In the genomic region with DNA sequence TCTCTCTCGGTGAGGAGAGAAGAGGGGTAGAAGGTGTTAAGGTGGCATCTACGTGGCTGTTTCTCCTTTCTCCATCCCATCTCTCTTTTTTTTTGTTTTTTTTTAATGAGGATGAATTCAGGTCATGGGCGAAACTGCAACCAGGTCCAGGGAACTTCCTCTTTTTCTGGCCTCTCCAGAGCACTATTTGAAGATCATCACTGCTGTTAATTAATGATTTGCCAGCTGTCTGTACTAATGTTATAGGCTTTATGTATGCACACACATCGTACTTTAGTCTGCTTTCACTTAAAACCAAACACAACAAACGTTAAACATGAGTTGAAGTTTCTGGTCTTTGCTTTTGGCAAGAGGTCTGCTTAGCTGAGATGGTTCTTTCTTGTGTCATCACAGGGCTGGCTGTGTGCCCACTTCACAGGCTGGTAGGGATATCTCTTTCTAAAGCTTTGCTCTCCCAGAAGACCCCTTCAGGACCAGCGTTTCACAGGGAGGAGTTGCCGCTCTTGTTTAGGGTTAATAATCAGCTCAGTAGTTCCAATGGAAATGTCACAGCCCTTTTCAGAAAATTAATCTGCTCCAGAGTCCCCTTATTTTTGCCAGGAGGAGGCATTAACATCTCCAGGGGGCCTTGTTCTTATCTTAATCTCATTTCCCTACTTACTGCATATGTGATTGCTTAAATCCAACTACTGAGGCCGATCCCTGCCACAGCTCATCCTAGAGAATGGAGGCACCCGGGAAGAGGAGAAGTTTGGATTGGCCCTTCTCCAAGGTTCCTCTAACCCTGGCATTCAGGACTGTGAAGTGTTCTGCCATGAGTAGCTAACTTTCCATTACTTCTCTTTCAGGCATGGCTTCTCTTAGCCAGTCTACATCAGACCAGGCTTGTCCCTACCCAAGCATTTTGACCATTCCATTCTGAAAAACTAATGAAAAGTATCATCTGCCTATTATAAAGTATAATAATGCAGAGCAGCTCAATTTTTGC, we compare ENCODE assay signal across 20 cellular contexts.
DNase-seq lines count a peak whose midpoint lies in the region; ATAC-seq, FAIRE-seq and TF ChIP-seq lines count a peak whose summit lies in the region.
"Had no signal": no experiment of that assay in that cellular context is flagged by ENCODE, and none has a peak within 500 bp of the region (broad histone marks: within the 10 kb centered on the region; RNA-seq: fewer than 3 reads in every experiment).

No MANE protein-coding gene starts in this region.

- H3K36me3 Mint-ChIP-seq in Caco-2 (ENCODE audit: insufficient read depth, unreplicated experiment) (no peaks in the 10 kb centered on the region), endothelial cell (ENCODE audit: low read depth, unreplicated experiment) (no peaks in the 10 kb centered on the region)
- H3K36me3 Mint-ChIP-seq: natural killer cell had no signal

- peak; percentile 70 for DNase-seq in A673 (ENCODE audit: low spot score)
- DNase-seq in NCI-H446 (lab: John Stamatoyannopoulos, UW) = peak; percentile 62 to 81
- no peak for DNase-seq in nucleus accumbens (lab: John Stamatoyannopoulos, UW)
- no peak for DNase-seq in Caco-2
- no peak for DNase-seq in endothelial cell (ENCODE audit: low spot score)
- DNase-seq in RCC 7860 (ENCODE audit: low spot score) = no peak
- DNase-seq: activated CD4-positive, alpha-beta T cell treated with anti-CD3 and anti-CD28 coated beads, Interleukin-2, amount 10 ng/mL, durations not matched to agents 24 days and 14 days; activated T-cell treated with anti-CD3 and anti-CD28 coated beads, Interleukin-2, amount 50 U/mL, for 48 hours; adrenal gland; COR-L47; hippocampal formation; natural killer cell; NCI-H1105; NCI-H2227 treated with DMSO at 0.1 percent for 48 hours; T-helper 2 cell had no signal

- H3K9me3 ChIP-seq in A673 (ENCODE audit: low read depth, low read length, poor library complexity, severe bottlenecking) = no peaks in the 10 kb centered on the region
- H3K9me3 ChIP-seq in Caco-2 = no peaks in the 10 kb centered on the region
- H3K9me3 ChIP-seq: adrenal gland, thoracic aorta had no signal

- BruUV-seq in A673 (replicated peaks; lab: Mats Ljungman, UMichigan) (no TSS peak), Caco-2 (replicated peaks; lab: Mats Ljungman, UMichigan) (no TSS peak)

- intact Hi-C loops in A673 (cut with micrococcal nuclease; ENCODE audit: unreplicated experiment) = loop anchor here (5.0 kb wide), 1 partner anchor 789 kb away; no protein-coding TSS in a partner anchor
- intact Hi-C loops in Caco-2 (cut with micrococcal nuclease; ENCODE audit: unreplicated experiment) = no loop called here

- CTCF ChIA-PET in A673 (lab: Charles Lee) (no interaction called here), Caco-2 (lab: Charles Lee) (interaction anchor here (0.6 kb wide), 1 partner anchor 319 kb away, joined by 4 read pairs; no protein-coding TSS in a partner anchor)

- no peak overlapping the region for H3K4me3 ChIP-seq in A673 (ENCODE audit: low read depth, low read length, poor library complexity, severe bottlenecking)
- H3K4me3 ChIP-seq in Caco-2 (ENCODE audit: low read depth, low read length) = no peak overlapping the region
- H3K4me3 ChIP-seq: adrenal gland, thoracic aorta had no signal

- H3K4me1 Mint-ChIP-seq in Caco-2 (ENCODE audit: low read depth, unreplicated experiment) = no peaks in the 10 kb centered on the region
- H3K4me1 Mint-ChIP-seq in endothelial cell (ENCODE audit: unreplicated experiment) = no peaks in the 10 kb centered on the region
- H3K4me1 Mint-ChIP-seq: activated CD4-positive, alpha-beta T cell treated with anti-CD3 and anti-CD28 coated beads, Interleukin-2, amount 10 ng/mL, durations not matched to agents 24 days and 14 days; natural killer cell had no signal

- H3K4me3 Mint-ChIP-seq in Caco-2 (ENCODE audit: unreplicated experiment) (no peak overlapping the region), endothelial cell (ENCODE audit: unreplicated experiment) (no peak overlapping the region)
- H3K4me3 Mint-ChIP-seq: activated CD4-positive, alpha-beta T cell treated with anti-CD3 and anti-CD28 coated beads, Interleukin-2, amount 10 ng/mL, durations not matched to agents 24 days and 14 days; natural killer cell had no signal

- peaks cover 13% of the 10 kb centered on the region for H3K4me1 ChIP-seq in A673 (ENCODE audit: insufficient read depth, low read length, poor library complexity, severe bottlenecking)
- H3K4me1 ChIP-seq in Caco-2 = no peaks in the 10 kb centered on the region
- H3K4me1 ChIP-seq: adrenal gland had no signal

- H3K27ac ChIP-seq in A673 (ENCODE audit: low read depth, low read length, poor library complexity, severe bottlenecking) = no peak overlapping the region
- H3K27ac ChIP-seq: adrenal gland, thoracic aorta had no signal

- H3K27me3 Mint-ChIP-seq in Caco-2 (ENCODE audit: insufficient read depth, unreplicated experiment) (peaks cover 28% of the 10 kb centered on the region), endothelial cell (ENCODE audit: unreplicated experiment) (peaks cover 4% of the 10 kb centered on the region)

- POLR2A ChIA-PET in A673 (lab: Charles Lee; ENCODE audit: low non-redundant PET) = no interaction called here
- POLR2A ChIA-PET in Caco-2 (lab: Charles Lee) = no interaction called here

- H3K9me3 Mint-ChIP-seq in Caco-2 (ENCODE audit: unreplicated experiment) (no peaks in the 10 kb centered on the region), endothelial cell (ENCODE audit: unreplicated experiment) (no peaks in the 10 kb centered on the region)
- H3K9me3 Mint-ChIP-seq: activated CD4-positive, alpha-beta T cell treated with anti-CD3 and anti-CD28 coated beads, Interleukin-2, amount 10 ng/mL, durations not matched to agents 24 days and 14 days; natural killer cell had no signal

- H3K36me3 ChIP-seq in A673 (ENCODE audit: insufficient read depth, low read length, poor library complexity, severe bottlenecking) (no peaks in the 10 kb centered on the region), Caco-2 (ENCODE audit: control insufficient read depth, insufficient read depth, low read length) (no peaks in the 10 kb centered on the region)
- H3K36me3 ChIP-seq: adrenal gland, thoracic aorta had no signal

- no peak for TF ChIP-seq CTCF in A673 (conservative IDR thresholded peaks at IDR 0.05; ENCODE audit: low read depth, low read length)
- no peak for TF ChIP-seq CTCF in Caco-2 (IDR thresholded peaks at IDR 0.05; ENCODE audit: insufficient read depth in 1 of 2, low read depth in 1 of 2, low read length in 1 of 2, severe bottlenecking in 1 of 2, unreplicated experiment in 1 of 2)
- TF ChIP-seq CTCF in endothelial cell (IDR thresholded peaks at IDR 0.05; ENCODE audit: unreplicated experiment) = no peak

- H3K27ac Mint-ChIP-seq in Caco-2 (ENCODE audit: unreplicated experiment) = no peak overlapping the region
- no peak overlapping the region for H3K27ac Mint-ChIP-seq in endothelial cell (ENCODE audit: unreplicated experiment)
- H3K27ac Mint-ChIP-seq: activated CD4-positive, alpha-beta T cell treated with anti-CD3 and anti-CD28 coated beads, Interleukin-2, amount 10 ng/mL, durations not matched to agents 24 days and 14 days; natural killer cell had no signal

- FAIRE-seq in RCC 7860 (lab: Jason Lieb, UNC) = no peak
- FAIRE-seq: colon had no signal

- ATAC-seq in GM19324 (IDR thresholded peaks at IDR 0.05; ENCODE audit: low FRiP score, unreplicated experiment) (peak; percentile 62), HG02981 (IDR thresholded peaks at IDR 0.05; ENCODE audit: unreplicated experiment) (peak; percentile 65)
- ATAC-seq: natural killer cell, Panc1 had no signal

- H3K27me3 ChIP-seq in A673 (replicated peaks; ENCODE audit: insufficient read depth, low read depth, low read length, poor library complexity) (peaks cover 82% of the 10 kb centered on the region), Caco-2 (replicated peaks; ENCODE audit: control insufficient read depth, insufficient read depth, low read length) (no peaks in the 10 kb centered on the region)

Comparison
In these comparisons a context has a peak if more than half of its experiments do, and no peak if none do; other contexts are left out.
1. DNase-seq: peak in A673 (single experiment) and NCI-H446 (2 of 2); none in nucleus accumbens (0 of 56), Caco-2 (0 of 2), endothelial cell (single experiment) and RCC 7860 (single experiment).